In genomic region chr7:27095050-27095896, GRCh38 we compare ENCODE assay signal across 8 cellular contexts. TPM values are rescaled to one million over a fixed set of nuclear protein-coding genes. Genes with fewer than 3 reads are reported as not detected.
A peak's percentile ranks its signal among the peaks of the same experiment; 100 is the strongest.
DNase-seq lines count a peak whose midpoint lies in the region; ATAC-seq and TF ChIP-seq lines count a peak whose summit lies in the region.

No MANE protein-coding gene starts in this region.

- H3K36me3 ChIP-seq in ES-I3 (ENCODE audit: insufficient read depth, low read length) (no peaks in the 10 kb centered on the region), lower lobe of right lung (peaks cover 7% of the 10 kb centered on the region), uterus (no peaks in the 10 kb centered on the region)

- CTCF ChIA-PET in activated naive CD4-positive, alpha-beta T cell treated with anti-CD3 and anti-CD28 coated beads, Interleukin-2, amount 10 ng/mL, durations not matched to agents 7 days and 5 days (lab: Charles Lee), result interaction anchor here (1.2 to 1.6 kb wide), 2 partner anchors 54 to 56 kb away, joined by 3 to 6 read pairs; no protein-coding TSS in a partner anchor

- ATAC-seq in HG03025 (IDR thresholded peaks at IDR 0.05; ENCODE audit: low FRiP score, unreplicated experiment), result peak; percentile 4
- peak; percentile 1 for ATAC-seq in lower lobe of right lung

- peak; percentile 29 for DNase-seq in activated naive CD4-positive, alpha-beta T cell treated with anti-CD3 and anti-CD28 coated beads, Interleukin-2, amount 10 ng/mL, durations not matched to agents 7 days and 5 days
- no peak for DNase-seq in lower lobe of right lung
- no peak for DNase-seq in uterus
- no peak for DNase-seq in middle frontal gyrus (ENCODE audit: extremely low spot score, low spot score)
- no peak for DNase-seq in RKO (ENCODE audit: low spot score)
- DNase-seq in cerebellar nuclear complex (lab: John Stamatoyannopoulos, UW), result no peak

- peaks cover 19% of the 10 kb centered on the region for H3K4me1 Mint-ChIP-seq in activated naive CD4-positive, alpha-beta T cell treated with anti-CD3 and anti-CD28 coated beads, Interleukin-2, amount 10 ng/mL, durations not matched to agents 7 days and 5 days

- H3K27ac ChIP-seq in lower lobe of right lung (peak overlapping the region; percentile 94), uterus (no peak overlapping the region)

- TF ChIP-seq CTCF in lower lobe of right lung (IDR thresholded peaks at IDR 0.05) (no peak), uterus (IDR thresholded peaks at IDR 0.05) (no peak)

- no peaks in the 10 kb centered on the region for H3K9me3 Mint-ChIP-seq in activated naive CD4-positive, alpha-beta T cell treated with anti-CD3 and anti-CD28 coated beads, Interleukin-2, amount 10 ng/mL, durations not matched to agents 7 days and 5 days

- H3K27me3 ChIP-seq in lower lobe of right lung (ENCODE audit: low read depth) (peaks cover 38% of the 10 kb centered on the region), uterus (no peaks in the 10 kb centered on the region)

- peak overlapping the region; percentile 82 for H3K27ac Mint-ChIP-seq in activated naive CD4-positive, alpha-beta T cell treated with anti-CD3 and anti-CD28 coated beads, Interleukin-2, amount 10 ng/mL, durations not matched to agents 7 days and 5 days

- peaks cover 95% of the 10 kb centered on the region for H3K27me3 Mint-ChIP-seq in activated naive CD4-positive, alpha-beta T cell treated with anti-CD3 and anti-CD28 coated beads, Interleukin-2, amount 10 ng/mL, durations not matched to agents 7 days and 5 days

- H3K4me3 ChIP-seq in lower lobe of right lung, result peak overlapping the region; percentile 90
- peak overlapping the region; percentile 64 to 72 for H3K4me3 ChIP-seq in uterus

- no peak for TF ChIP-seq POLR2A in uterus (IDR thresholded peaks at IDR 0.05)

- H3K36me3 Mint-ChIP-seq in activated naive CD4-positive, alpha-beta T cell treated with anti-CD3 and anti-CD28 coated beads, Interleukin-2, amount 10 ng/mL, durations not matched to agents 7 days and 5 days, result peaks cover 5% of the 10 kb centered on the region

- H3K9me3 ChIP-seq in ES-I3 (ENCODE audit: control insufficient read depth, insufficient read depth, low read length) (no peaks in the 10 kb centered on the region), lower lobe of right lung (no peaks in the 10 kb centered on the region), uterus (no peaks in the 10 kb centered on the region)

- peak overlapping the region; percentile 83 for H3K4me3 Mint-ChIP-seq in activated naive CD4-positive, alpha-beta T cell treated with anti-CD3 and anti-CD28 coated beads, Interleukin-2, amount 10 ng/mL, durations not matched to agents 7 days and 5 days

- intact Hi-C loops in lower lobe of right lung (cut with DNase I), result no loop called here
- intact Hi-C loops in uterus (cut with DNase I; ENCODE audit: low total_unique reads), result loop anchor here (10.0 kb wide), 1 partner anchor 50 kb away; the partner anchor contains the start of genes HOXA5 and HOXA6

- H3K9ac ChIP-seq in ES-I3 (ENCODE audit: low read depth, low read length), result peak overlapping the region; percentile 74; the same call in 1 of the 2 replicates

- H3K4me1 ChIP-seq in ES-I3 (ENCODE audit: insufficient read depth, low read length), result peaks cover 47% of the 10 kb centered on the region
- H3K4me1 ChIP-seq in lower lobe of right lung, result peaks cover 33% of the 10 kb centered on the region
- peaks cover 8 to 13% of the 10 kb centered on the region in 2 donors for H3K4me1 ChIP-seq in uterus

RNA-seq across cellular contexts. Expression of gene HOXA1, which starts 0.5 kb away (rescaled TPM):
- 0.77 TPM for total RNA-seq in lower lobe of right lung
- total RNA-seq in uterus, result 1 to 10 TPM in 3 of 4 donors, under 1 TPM in 1; 0.28 to 2.0 (median 1.5) TPM

RNA-seq across cellular contexts. Expression of gene HOXA2, which starts 7.2 kb away (rescaled TPM):
- total RNA-seq in lower lobe of right lung, result 1.5 TPM
- 1 to 10 TPM in 2 of 4 donors, not detected in 2; 1.8 to 6.5 TPM for total RNA-seq in uterus

RNA-seq across cellular contexts. Expression of gene HOXA4, which starts 35.3 kb away (rescaled TPM):
- 8.5 TPM for total RNA-seq in lower lobe of right lung
- 1 to 10 TPM in 1 of 4 donors, under 1 TPM in 2, not detected in 1; 0.14 to 7.7 (median 0.26) TPM for total RNA-seq in uterus

RNA-seq across cellular contexts. Expression of gene HOXA5, which starts 48.2 kb away (rescaled TPM):
- total RNA-seq in lower lobe of right lung (16.0 TPM), uterus (10 to 100 TPM; 10.7 to 61.0 (median 18.9) TPM)

RNA-seq across cellular contexts. Expression of gene HOXA6, which starts 52.3 kb away (rescaled TPM):
- total RNA-seq in lower lobe of right lung (4.6 TPM), uterus (10 to 100 TPM in 3 of 4 donors, 1 to 10 TPM in 1; 1.8 to 19.1 (median 15.4) TPM)
